ENCODE assay signal across 15 cellular contexts in the genomic region with DNA sequence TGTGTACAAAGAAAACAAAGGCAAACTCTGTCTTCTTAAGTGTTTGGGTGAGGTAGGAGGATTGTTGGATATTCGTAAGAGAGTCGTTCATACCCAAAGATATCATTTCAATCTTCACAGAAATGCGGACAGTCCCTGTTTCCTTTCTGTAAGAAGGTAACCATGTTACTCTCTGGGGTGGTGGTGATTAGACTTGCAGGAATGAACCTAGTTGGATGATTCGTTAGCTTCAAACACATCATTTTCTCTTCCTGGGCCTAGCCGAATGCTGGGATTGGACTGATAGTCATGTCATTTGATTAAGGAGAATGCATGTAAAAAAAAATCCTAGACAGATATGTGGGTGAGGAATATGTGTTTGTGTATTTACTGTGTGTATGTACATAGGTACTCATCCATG. TPM values are rescaled to one million over a fixed set of nuclear protein-coding genes. Genes with fewer than 3 reads are reported as not detected.
DNase-seq lines count a peak whose midpoint lies in the region; ATAC-seq and TF ChIP-seq lines count a peak whose summit lies in the region.
"Had no signal": no experiment of that assay in that cellular context is flagged by ENCODE, and none has a peak within 500 bp of the region (broad histone marks: within the 10 kb centered on the region; RNA-seq: fewer than 3 reads in every experiment).

No MANE protein-coding gene starts in this region.

- H3K27ac ChIP-seq in Karpas-422 (ENCODE audit: low read length) (peak overlapping the region; percentile 100), dorsolateral prefrontal cortex (peak overlapping the region in 57 of 59 donors; percentile 7 to 91 (median 81)), osteoblast (ENCODE audit: low read depth, low read length) (peak overlapping the region; percentile 6)
- H3K27ac ChIP-seq: C4-2B, neural progenitor cell had no signal

- H3K36me3 Mint-ChIP-seq in activated T-helper 2 cell treated with anti-CD3 and anti-CD28 coated beads, Interferon-gamma antibody, Interleukin-2, Interleukin-4, amounts not matched to agents 10 μg/mL and 5 μg/mL and 100 μg/mL, durations not matched to agents 14 hours and 24 hours and 36 hours (ENCODE audit: low read depth): peaks cover 19% of the 10 kb centered on the region
- no peaks in the 10 kb centered on the region for H3K36me3 Mint-ChIP-seq in stimulated activated effector memory CD8-positive, alpha-beta T cell treated with anti-CD3 and anti-CD28 coated beads, Interleukin-12 subunit alpha, Interleukin-12 subunit beta, amount 100 ng/mL, for 72 hours

- H3K4me1 ChIP-seq in Karpas-422 (ENCODE audit: low read length): peaks cover 87% of the 10 kb centered on the region
- peaks cover 29% of the 10 kb centered on the region for H3K4me1 ChIP-seq in osteoblast (ENCODE audit: insufficient read depth, low read length)

- no peak overlapping the region for H3K4me3 ChIP-seq in AG10803 (ENCODE audit: low read length)
- H3K4me3 ChIP-seq in Karpas-422 (ENCODE audit: low read length): no peak overlapping the region
- peak overlapping the region in 1 of 59 donors; percentile 39 for H3K4me3 ChIP-seq in dorsolateral prefrontal cortex
- no peak overlapping the region for H3K4me3 ChIP-seq in osteoblast (ENCODE audit: insufficient read depth, low read length)
- H3K4me3 ChIP-seq: neural progenitor cell had no signal

- DNase-seq in AG10803 (ENCODE audit: low read depth) (peak; percentile 24), Karpas-422 (no peak), dorsolateral prefrontal cortex (no peak), osteoblast (ENCODE audit: insufficient read length, low spot score, missing footprints) (no peak), left lobe of liver (ENCODE audit: low spot score) (no peak)
- no peak for DNase-seq in activated T-helper 2 cell treated with anti-CD3 and anti-CD28 coated beads, Interferon-gamma antibody, Interleukin-2, Interleukin-4, amounts not matched to agents 10 μg/mL and 5 μg/mL and 100 μg/mL, durations not matched to agents 14 hours and 24 hours and 36 hours (ENCODE audit: low spot score)
- DNase-seq in stimulated activated effector memory CD8-positive, alpha-beta T cell treated with anti-CD3 and anti-CD28 coated beads, Interleukin-12 subunit alpha, Interleukin-12 subunit beta, amount 100 ng/mL, for 72 hours (ENCODE audit: low spot score in 2 of 2): no peak
- DNase-seq: activated gamma-delta T cell treated with Interleukin-2 at 50 U/mL for 16 hours; effector CD8-positive, alpha-beta T cell; NCI-H345; SHP77 treated with DMSO at 0.1 percent for 48 hours had no signal

- H3K4me2 ChIP-seq in Karpas-422 (ENCODE audit: low read depth, low read length, poor library complexity, severe bottlenecking) (peak overlapping the region; percentile 74), osteoblast (ENCODE audit: insufficient read depth, low read length) (no peak overlapping the region)
- H3K4me2 ChIP-seq: neural progenitor cell had no signal

- H3K4me1 Mint-ChIP-seq in activated T-helper 2 cell treated with anti-CD3 and anti-CD28 coated beads, Interferon-gamma antibody, Interleukin-2, Interleukin-4, amounts not matched to agents 10 μg/mL and 5 μg/mL and 100 μg/mL, durations not matched to agents 14 hours and 24 hours and 36 hours (ENCODE audit: low read depth): peaks cover 71% of the 10 kb centered on the region
- H3K4me1 Mint-ChIP-seq in stimulated activated effector memory CD8-positive, alpha-beta T cell treated with anti-CD3 and anti-CD28 coated beads, Interleukin-12 subunit alpha, Interleukin-12 subunit beta, amount 100 ng/mL, for 72 hours: peaks cover 65% of the 10 kb centered on the region

- H2AFZ ChIP-seq in Karpas-422 (ENCODE audit: low read length) (no peak overlapping the region), osteoblast (ENCODE audit: low read length) (peak overlapping the region; percentile 59)
- H2AFZ ChIP-seq: neural progenitor cell had no signal

- peaks cover 2% of the 10 kb centered on the region for H3K27me3 Mint-ChIP-seq in activated T-helper 2 cell treated with anti-CD3 and anti-CD28 coated beads, Interferon-gamma antibody, Interleukin-2, Interleukin-4, amounts not matched to agents 10 μg/mL and 5 μg/mL and 100 μg/mL, durations not matched to agents 14 hours and 24 hours and 36 hours (ENCODE audit: low read depth)

- H3K9me3 Mint-ChIP-seq in activated T-helper 2 cell treated with anti-CD3 and anti-CD28 coated beads, Interferon-gamma antibody, Interleukin-2, Interleukin-4, amounts not matched to agents 10 μg/mL and 5 μg/mL and 100 μg/mL, durations not matched to agents 14 hours and 24 hours and 36 hours: peaks cover 12% of the 10 kb centered on the region
- H3K9me3 Mint-ChIP-seq in stimulated activated effector memory CD8-positive, alpha-beta T cell treated with anti-CD3 and anti-CD28 coated beads, Interleukin-12 subunit alpha, Interleukin-12 subunit beta, amount 100 ng/mL, for 72 hours: no peaks in the 10 kb centered on the region
- H3K9me3 Mint-ChIP-seq: stimulated activated naive CD8-positive, alpha-beta T cell treated with anti-CD3 and anti-CD28 coated beads, Interleukin-15, Interleukin-2, amounts not matched to agents 100 ng/mL and 50 ng/mL, for 24 hours had no signal

- H3K9me3 ChIP-seq in Karpas-422 (ENCODE audit: low read length): no peaks in the 10 kb centered on the region
- H3K9me3 ChIP-seq in osteoblast (ENCODE audit: low read depth, low read length): no peaks in the 10 kb centered on the region

- no peak overlapping the region for H3K4me3 Mint-ChIP-seq in activated T-helper 2 cell treated with anti-CD3 and anti-CD28 coated beads, Interferon-gamma antibody, Interleukin-2, Interleukin-4, amounts not matched to agents 10 μg/mL and 5 μg/mL and 100 μg/mL, durations not matched to agents 14 hours and 24 hours and 36 hours (ENCODE audit: low read depth)
- H3K4me3 Mint-ChIP-seq in stimulated activated effector memory CD8-positive, alpha-beta T cell treated with anti-CD3 and anti-CD28 coated beads, Interleukin-12 subunit alpha, Interleukin-12 subunit beta, amount 100 ng/mL, for 72 hours: no peak overlapping the region
- H3K4me3 Mint-ChIP-seq: neural progenitor cell; stimulated activated naive CD8-positive, alpha-beta T cell treated with anti-CD3 and anti-CD28 coated beads, Interleukin-15, Interleukin-2, amounts not matched to agents 100 ng/mL and 50 ng/mL, for 24 hours had no signal

- no peak overlapping the region for H3K27ac Mint-ChIP-seq in activated T-helper 2 cell treated with anti-CD3 and anti-CD28 coated beads, Interferon-gamma antibody, Interleukin-2, Interleukin-4, amounts not matched to agents 10 μg/mL and 5 μg/mL and 100 μg/mL, durations not matched to agents 14 hours and 24 hours and 36 hours
- H3K27ac Mint-ChIP-seq in stimulated activated effector memory CD8-positive, alpha-beta T cell treated with anti-CD3 and anti-CD28 coated beads, Interleukin-12 subunit alpha, Interleukin-12 subunit beta, amount 100 ng/mL, for 72 hours: no peak overlapping the region
- H3K27ac Mint-ChIP-seq: neural progenitor cell; stimulated activated naive CD8-positive, alpha-beta T cell treated with anti-CD3 and anti-CD28 coated beads, Interleukin-15, Interleukin-2, amounts not matched to agents 100 ng/mL and 50 ng/mL, for 24 hours had no signal

- H4K20me1 ChIP-seq in Karpas-422 (ENCODE audit: insufficient read depth, low read depth, low read length): peaks cover 29% of the 10 kb centered on the region; the same call in 1 of the 2 replicates
- no peaks in the 10 kb centered on the region for H4K20me1 ChIP-seq in osteoblast (ENCODE audit: insufficient read depth, low read length)

- no peak for ATAC-seq in left lobe of liver
- ATAC-seq in HG03045 (IDR thresholded peaks at IDR 0.05; ENCODE audit: unreplicated experiment): no peak
- ATAC-seq in stimulated activated effector memory CD8-positive, alpha-beta T cell treated with anti-CD3 and anti-CD28 coated beads, Interleukin-12 subunit alpha, Interleukin-12 subunit beta, amount 100 ng/mL, for 72 hours: no peak

- H3K36me3 ChIP-seq in Karpas-422 (ENCODE audit: insufficient read depth, low read length): no peaks in the 10 kb centered on the region
- no peaks in the 10 kb centered on the region for H3K36me3 ChIP-seq in osteoblast (ENCODE audit: insufficient read depth, low read length)
- H3K36me3 ChIP-seq: neural progenitor cell had no signal

- H3K27me3 ChIP-seq in Karpas-422 (ENCODE audit: low read length) (no peaks in the 10 kb centered on the region), dorsolateral prefrontal cortex (no peaks in the 10 kb centered on the region), osteoblast (ENCODE audit: insufficient read depth, low read length) (no peaks in the 10 kb centered on the region)
- H3K27me3 ChIP-seq: neural progenitor cell had no signal

- intact Hi-C loops in dorsolateral prefrontal cortex (cut with DNase I): loop anchor here in 1 of 2 donors (5.0 kb wide), 1 partner anchor 216 kb away; no protein-coding TSS in a partner anchor
- intact Hi-C loops in activated T-helper 2 cell treated with anti-CD3 and anti-CD28 coated beads, Interferon-gamma antibody, Interleukin-2, Interleukin-4, amounts not matched to agents 10 μg/mL and 5 μg/mL and 100 μg/mL, durations not matched to agents 14 hours and 24 hours and 36 hours (cut with micrococcal nuclease): no loop called here

- H3K9me2 ChIP-seq in Karpas-422 (replicated peaks; ENCODE audit: insufficient read depth, low read length): no peaks in the 10 kb centered on the region

- TF ChIP-seq CTCF in AG10803 (conservative IDR thresholded peaks at IDR 0.05; ENCODE audit: low read length): no peak
- no peak for TF ChIP-seq CTCF in dorsolateral prefrontal cortex (IDR thresholded peaks at IDR 0.05 in 54 of 56, conservative IDR thresholded peaks at IDR 0.05 in 2 of 56; ENCODE audit: low read depth in 1 of 56, partially characterized antibody in 56 of 56)
- TF ChIP-seq CTCF in osteoblast (IDR thresholded peaks at IDR 0.05; ENCODE audit: extremely low read depth, low read depth, low read length): no peak

- peaks cover 100% of the 10 kb centered on the region for H3K79me2 ChIP-seq in Karpas-422 (ENCODE audit: low read length)
- H3K79me2 ChIP-seq in osteoblast (ENCODE audit: insufficient read depth, low read length): peaks cover 27% of the 10 kb centered on the region

- no peak overlapping the region for H3K9ac ChIP-seq in Karpas-422 (ENCODE audit: low read length)
- H3K9ac ChIP-seq: neural progenitor cell had no signal

RNA-seq across cellular contexts. Expression of a gene that starts 12.4 kb away (rescaled TPM):
- 20.9 and 36.2 TPM in 2 replicates for total RNA-seq in Karpas-422 (2014; rRNA removed; shearing (Covaris generic); ENCODE audit: low replicate concordance)
- total RNA-seq in dorsolateral prefrontal cortex: 100 to 1,000 TPM in 13 of 120 experiments, 10 to 100 TPM in 107; 36.6 to 170 (median 68.2) TPM
- total RNA-seq in osteoblast: 5.3 and 5.4 TPM in 2 replicates
- total RNA-seq in left lobe of liver: 3.4 TPM
- 26.2 and 26.3 TPM in 2 replicates for total RNA-seq in activated T-helper 2 cell treated with anti-CD3 and anti-CD28 coated beads, Interferon-gamma antibody, Interleukin-2, Interleukin-4, amounts not matched to agents 10 μg/mL and 5 μg/mL and 100 μg/mL, durations not matched to agents 14 hours and 24 hours and 36 hours

Comparison
In these comparisons a context has a peak if more than half of its experiments do, and no peak if none do; other contexts are left out.
1. H3K27ac ChIP-seq: peak in every context shown above with its lines; median percentile 100 in Karpas-422; 81 in dorsolateral prefrontal cortex; 6 in osteoblast.